ENCODE assay signal across 1 cellular context in the genomic region with DNA sequence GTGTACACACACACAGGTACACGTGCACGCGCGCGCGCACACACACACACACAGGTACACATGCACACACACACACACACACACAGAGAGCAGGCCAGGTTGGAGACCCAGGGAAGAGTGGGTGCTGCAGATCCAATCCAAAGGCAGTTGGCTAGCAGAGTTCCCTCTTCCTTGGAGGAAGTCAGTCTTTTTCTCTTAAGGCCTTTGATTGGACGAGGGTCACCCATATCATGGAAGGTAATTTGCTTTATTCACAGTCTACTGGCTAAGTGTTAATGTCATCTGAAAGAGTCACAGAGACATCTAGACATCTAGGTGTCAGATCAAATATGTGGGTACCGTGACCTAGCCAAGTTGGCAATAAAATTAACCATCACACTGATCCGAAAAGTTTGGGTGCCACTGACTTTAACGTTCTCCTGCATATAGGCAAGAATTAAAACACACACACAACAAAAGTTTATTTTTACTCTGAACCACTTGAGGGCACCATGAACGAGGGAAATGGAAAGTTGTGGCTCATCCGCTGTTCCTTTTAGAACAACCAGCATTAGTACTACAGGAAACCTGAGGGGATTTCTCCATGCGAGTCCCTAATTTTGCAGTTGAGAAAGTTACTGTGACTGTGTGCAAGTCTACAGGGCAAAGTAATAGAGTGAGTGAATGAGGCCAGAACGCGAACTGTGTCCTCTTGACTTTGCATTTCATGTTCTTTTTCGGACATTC.
A peak's percentile ranks its signal among the peaks of the same experiment; 100 is the strongest.
TF ChIP-seq lines count a peak whose summit lies in the region.

No MANE protein-coding gene starts in this region.

TF ChIP-seq in neural cell, 6 proteins besides CTCF, POLR2A, EP300 and RAD21:
- TF ChIP-seq SMC3 (conservative IDR thresholded peaks at IDR 0.05; ENCODE audit: poor library complexity) = peak; percentile 69
- TF ChIP-seq, protein P1, sequence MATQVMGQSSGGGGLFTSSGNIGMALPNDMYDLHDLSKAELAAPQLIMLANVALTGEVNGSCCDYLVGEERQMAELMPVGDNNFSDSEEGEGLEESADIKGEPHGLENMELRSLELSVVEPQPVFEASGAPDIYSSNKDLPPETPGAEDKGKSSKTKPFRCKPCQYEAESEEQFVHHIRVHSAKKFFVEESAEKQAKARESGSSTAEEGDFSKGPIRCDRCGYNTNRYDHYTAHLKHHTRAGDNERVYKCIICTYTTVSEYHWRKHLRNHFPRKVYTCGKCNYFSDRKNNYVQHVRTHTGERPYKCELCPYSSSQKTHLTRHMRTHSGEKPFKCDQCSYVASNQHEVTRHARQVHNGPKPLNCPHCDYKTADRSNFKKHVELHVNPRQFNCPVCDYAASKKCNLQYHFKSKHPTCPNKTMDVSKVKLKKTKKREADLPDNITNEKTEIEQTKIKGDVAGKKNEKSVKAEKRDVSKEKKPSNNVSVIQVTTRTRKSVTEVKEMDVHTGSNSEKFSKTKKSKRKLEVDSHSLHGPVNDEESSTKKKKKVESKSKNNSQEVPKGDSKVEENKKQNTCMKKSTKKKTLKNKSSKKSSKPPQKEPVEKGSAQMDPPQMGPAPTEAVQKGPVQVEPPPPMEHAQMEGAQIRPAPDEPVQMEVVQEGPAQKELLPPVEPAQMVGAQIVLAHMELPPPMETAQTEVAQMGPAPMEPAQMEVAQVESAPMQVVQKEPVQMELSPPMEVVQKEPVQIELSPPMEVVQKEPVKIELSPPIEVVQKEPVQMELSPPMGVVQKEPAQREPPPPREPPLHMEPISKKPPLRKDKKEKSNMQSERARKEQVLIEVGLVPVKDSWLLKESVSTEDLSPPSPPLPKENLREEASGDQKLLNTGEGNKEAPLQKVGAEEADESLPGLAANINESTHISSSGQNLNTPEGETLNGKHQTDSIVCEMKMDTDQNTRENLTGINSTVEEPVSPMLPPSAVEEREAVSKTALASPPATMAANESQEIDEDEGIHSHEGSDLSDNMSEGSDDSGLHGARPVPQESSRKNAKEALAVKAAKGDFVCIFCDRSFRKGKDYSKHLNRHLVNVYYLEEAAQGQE (IDR thresholded peaks at IDR 0.05; ENCODE audit: borderline replicate concordance) = no peak
